15 cellular contexts compared by ENCODE assay signal in the genomic region with DNA sequence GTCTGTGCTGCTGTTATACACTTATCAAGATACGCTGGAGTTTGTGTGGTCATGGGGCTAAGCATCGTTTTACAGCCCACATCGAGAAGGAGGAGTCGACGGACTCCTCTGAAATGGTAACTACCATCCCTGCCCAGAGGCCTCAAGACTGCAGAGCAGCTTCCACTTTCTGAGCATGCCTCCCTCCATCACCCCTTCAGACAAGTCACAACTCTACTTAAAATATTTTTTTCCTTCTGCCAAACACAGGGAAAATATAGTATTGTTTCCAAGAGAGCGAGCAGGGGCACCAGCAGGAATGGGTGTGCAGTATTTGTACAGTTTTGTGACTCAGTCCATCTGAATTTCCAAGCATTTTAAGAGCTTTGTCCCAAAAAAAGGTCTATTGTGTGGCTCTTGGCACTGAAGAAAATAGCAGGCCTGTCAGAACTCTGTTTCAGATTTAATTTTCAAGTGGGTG. TPM values are rescaled to one million over a fixed set of nuclear protein-coding genes. Genes with fewer than 3 reads are reported as not detected.
DNase-seq lines count a peak whose midpoint lies in the region; ATAC-seq and TF ChIP-seq lines count a peak whose summit lies in the region.
"Had no signal": no experiment of that assay in that cellular context is flagged by ENCODE, and none has a peak within 500 bp of the region (broad histone marks: within the 10 kb centered on the region; RNA-seq: fewer than 3 reads in every experiment).

No MANE protein-coding gene starts in this region.

- peak overlapping the region in 1 of 2 donors; percentile 16 for H3K4me3 ChIP-seq in ascending aorta
- no peak overlapping the region for H3K4me3 ChIP-seq in fibroblast of the aortic adventitia (ENCODE audit: low read depth, low read length)
- H3K4me3 ChIP-seq in gastroesophageal sphincter: no peak overlapping the region
- H3K4me3 ChIP-seq: BLaER1 treated with 17β-estradiol and CSF1 and Interleukin-3, amounts not matched to agents 10 nM and 100 nM; GM23338; neural progenitor cell; stomach had no signal

- peaks cover 0 to 4% of the 10 kb centered on the region in 2 donors for H3K9me3 ChIP-seq in ascending aorta
- H3K9me3 ChIP-seq in gastroesophageal sphincter: peaks cover 0 to 8% (median 0%) of the 10 kb centered on the region in 3 donors
- H3K9me3 ChIP-seq: stomach had no signal

- peaks cover 0 to 10% of the 10 kb centered on the region in 2 donors for H3K36me3 ChIP-seq in ascending aorta
- no peaks in the 10 kb centered on the region for H3K36me3 ChIP-seq in gastroesophageal sphincter
- H3K36me3 ChIP-seq: BLaER1 treated with 17β-estradiol and CSF1 and Interleukin-3, amounts not matched to agents 10 nM and 100 nM; neural progenitor cell had no signal

- no peak for ATAC-seq in gastroesophageal sphincter
- ATAC-seq: activated CD8-positive, alpha-beta T cell treated with anti-CD3 and anti-CD28 coated beads for 36 hours; GM23338 had no signal

- no peak for TF ChIP-seq POLR2A in gastroesophageal sphincter (IDR thresholded peaks at IDR 0.05)

- TF ChIP-seq CTCF in ascending aorta (IDR thresholded peaks at IDR 0.05) (no peak), fibroblast of the aortic adventitia (IDR thresholded peaks at IDR 0.05; ENCODE audit: insufficient read depth, low read length) (no peak), gastroesophageal sphincter (IDR thresholded peaks at IDR 0.05) (no peak)

- intact Hi-C loops in ascending aorta (cut with DNase I): no loop called here

- DNase-seq in COLO829 (ENCODE audit: low spot score) (peak; percentile 77), ascending aorta (ENCODE audit: low spot score in 2 of 2) (no peak), fibroblast of the aortic adventitia (ENCODE audit: low read depth) (peak; percentile 91), pons (ENCODE audit: low spot score) (peak; percentile 95), NOMO-1 treated with dmso at 0.1 percent for 144 hours (lab: John Stamatoyannopoulos, UW; ENCODE audit: unreplicated experiment) (no peak)
- no peak for DNase-seq in activated CD8-positive, alpha-beta memory T cell treated with anti-CD3 and anti-CD28 coated beads, Interleukin-2, amount 50 U/mL, for 4 hours
- DNase-seq in stimulated activated CD4-positive, alpha-beta T cell treated with anti-CD3 and anti-CD28 coated beads, Interleukin-15, amount 100 ng/mL, for 24 hours: no peak
- DNase-seq: activated CD8-positive, alpha-beta T cell treated with anti-CD3 and anti-CD28 coated beads for 36 hours; NCI-H69; stimulated activated CD4-positive, alpha-beta T cell treated with anti-CD3 and anti-CD28 coated beads, Interleukin-2, amount 100 ng/mL, for 24 hours; stomach had no signal

- TF ChIP-seq EP300 in gastroesophageal sphincter (IDR thresholded peaks at IDR 0.05): no peak

- WGBS in gastroesophageal sphincter (ENCODE audit: low coverage in 1 of 2), 2 donors: 59 to 89% methylated on average over 1 to 4 of the region's 6 CpGs

- H3K4me1 ChIP-seq in ascending aorta (peaks cover 7 to 27% of the 10 kb centered on the region in 2 donors), gastroesophageal sphincter (peaks cover 3 to 48% (median 5%) of the 10 kb centered on the region in 3 donors)
- H3K4me1 ChIP-seq: BLaER1 treated with 17β-estradiol and CSF1 and Interleukin-3, amounts not matched to agents 10 nM and 100 nM; neural progenitor cell had no signal

- H3K27me3 ChIP-seq in ascending aorta: no peaks in the 10 kb centered on the region
- H3K27me3 ChIP-seq in gastroesophageal sphincter: no peaks in the 10 kb centered on the region
- H3K27me3 ChIP-seq: BLaER1 treated with 17β-estradiol and CSF1 and Interleukin-3, amounts not matched to agents 10 nM and 100 nM; neural progenitor cell; stomach had no signal

- H3K27ac ChIP-seq in ascending aorta (peak overlapping the region; percentile 31 to 65), gastroesophageal sphincter (peak overlapping the region in 1 of 4 donors; percentile 38)
- H3K27ac ChIP-seq: BLaER1 treated with 17β-estradiol and CSF1 and Interleukin-3, amounts not matched to agents 10 nM and 100 nM; neural progenitor cell; stomach had no signal

RNA-seq across cellular contexts. Expression of a gene that starts 14.1 kb away (rescaled TPM):
- total RNA-seq in ascending aorta (147 TPM), fibroblast of the aortic adventitia (ENCODE audit: low replicate concordance) (14.5 and 17.8 TPM in 2 replicates), gastroesophageal sphincter (10 to 100 TPM; 43.1 to 71.4 (median 51.1) TPM)

RNA-seq across cellular contexts. Expression of a gene that starts 33.8 kb away (rescaled TPM):
- total RNA-seq in ascending aorta: 35.4 TPM
- 16.7 and 21.1 TPM in 2 replicates for total RNA-seq in fibroblast of the aortic adventitia (ENCODE audit: low replicate concordance)
- total RNA-seq in gastroesophageal sphincter: 10 to 100 TPM; 18.3 to 26.9 (median 20.7) TPM

Comparison
In these comparisons a context has a peak if more than half of its experiments do, and no peak if none do; other contexts are left out.
1. DNase-seq: peak in COLO829 (single experiment), fibroblast of the aortic adventitia (single experiment) and pons (single experiment); none in ascending aorta (0 of 2), activated CD8-positive, alpha-beta memory T cell treated with anti-CD3 and anti-CD28 coated beads, Interleukin-2, amount 50 U/mL, for 4 hours (single experiment), stimulated activated CD4-positive, alpha-beta T cell treated with anti-CD3 and anti-CD28 coated beads, Interleukin-15, amount 100 ng/mL, for 24 hours (single experiment) and NOMO-1 treated with dmso at 0.1 percent for 144 hours (single experiment).